19 cellular contexts compared by ENCODE assay signal in the genomic region with DNA sequence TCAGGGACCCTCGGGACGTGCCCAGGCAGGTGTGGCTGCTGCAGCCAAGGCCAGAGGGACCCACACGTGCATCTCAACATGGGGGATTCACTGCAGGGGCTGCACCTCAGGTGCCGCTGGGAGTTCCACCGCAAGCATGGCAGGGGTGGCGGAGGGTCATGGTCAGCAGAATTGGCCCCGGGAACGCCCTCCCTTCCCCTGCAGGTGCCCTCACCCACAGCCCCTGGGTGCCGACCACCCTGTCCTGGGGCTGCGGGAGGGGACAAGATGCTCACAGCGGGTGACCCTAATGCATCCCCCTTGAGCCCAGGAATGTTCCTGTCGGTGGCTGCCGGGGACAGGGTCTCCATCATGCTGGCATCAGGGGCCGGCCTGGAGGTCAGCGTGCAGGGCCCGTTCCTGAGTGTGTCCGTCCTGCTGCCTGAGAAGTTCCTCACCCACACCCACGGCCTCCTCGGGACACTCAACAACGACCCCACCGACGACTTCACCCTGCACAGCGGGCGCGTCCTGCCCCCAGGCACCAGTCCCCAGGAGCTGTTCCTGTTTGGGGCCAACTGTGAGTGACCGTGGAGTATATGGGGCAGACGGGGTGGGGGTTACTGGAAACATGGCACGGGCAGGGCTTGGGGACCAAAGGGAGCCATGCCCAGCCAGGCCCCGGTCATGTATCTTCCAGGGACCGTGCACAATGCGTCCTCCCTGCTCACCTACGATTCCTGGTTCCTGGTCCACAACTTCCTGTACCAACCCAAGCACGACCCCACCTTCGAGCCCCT. TPM values are rescaled to one million over a fixed set of nuclear protein-coding genes. Genes with fewer than 3 reads are reported as not detected.
DNase-seq lines count a peak whose midpoint lies in the region; ATAC-seq, FAIRE-seq and TF ChIP-seq lines count a peak whose summit lies in the region.
"Had no signal": no experiment of that assay in that cellular context is flagged by ENCODE, and none has a peak within 500 bp of the region (broad histone marks: within the 10 kb centered on the region; RNA-seq: fewer than 3 reads in every experiment).

No MANE protein-coding gene starts in this region.

- intact Hi-C loops in right lobe of liver (cut with DNase I) (loop anchor here in 1 of 2 donors (10.0 kb wide), 1 partner anchor 48 kb away; no protein-coding TSS in a partner anchor), HepG2 (cut with micrococcal nuclease; ENCODE audit: unreplicated experiment) (no loop called here)

- no TSS peak for BruUV-seq in HepG2 (replicated peaks; lab: Mats Ljungman, UMichigan)

- H3K4me2 ChIP-seq in HepG2 (ENCODE audit: low read depth, low read length) (no peak overlapping the region), osteoblast (ENCODE audit: insufficient read depth, low read length) (no peak overlapping the region)
- H3K4me2 ChIP-seq: KMS-11 had no signal

- H3K27me3 ChIP-seq in right lobe of liver, result no peaks in the 10 kb centered on the region
- no peaks in the 10 kb centered on the region for H3K27me3 ChIP-seq in HepG2 (ENCODE audit: control insufficient read depth in 1 of 2, insufficient read depth in 2 of 2, low read length in 2 of 2)
- no peaks in the 10 kb centered on the region for H3K27me3 ChIP-seq in RWPE2 (ENCODE audit: insufficient read depth, poor library complexity, severe bottlenecking)
- no peaks in the 10 kb centered on the region for H3K27me3 ChIP-seq in osteoblast (ENCODE audit: insufficient read depth, low read length)

- CTCF ChIA-PET in HepG2 (lab: Yijun Ruan, JAX; ENCODE audit: low intra/inter-chr PET ratio, low total read pairs), result no interaction called here

- H3K36me3 ChIP-seq in right lobe of liver (no peaks in the 10 kb centered on the region), HepG2 (replicated peaks in 1 of 2; ENCODE audit: control insufficient read depth in 1 of 2, insufficient read depth in 2 of 2, low read length in 2 of 2) (no peaks in the 10 kb centered on the region), RWPE2 (ENCODE audit: low read depth) (no peaks in the 10 kb centered on the region), osteoblast (ENCODE audit: insufficient read depth, low read length) (no peaks in the 10 kb centered on the region)

- peak in 2 of 3 donors; percentile 19 to 46 for DNase-seq in right lobe of liver
- DNase-seq in HepG2 (ENCODE audit: low spot score), result no peak
- DNase-seq in RWPE2 (ENCODE audit: low spot score), result peak; percentile 58
- peak; percentile 84 for DNase-seq in osteoblast (ENCODE audit: insufficient read length, low spot score, missing footprints)
- DNase-seq in Ammon's horn (ENCODE audit: low spot score), result no peak
- DNase-seq: ACHN, DMS79 treated with DMSO at 0.1 percent for 48 hours, H9, MV-4-11, NCI-H1694 treated with DMSO at 0.1 percent for 48 hours, NCI-H2107, NCI-H510A, NCI-H774, OCI-M1, SIG-M5 had no signal

- H3K79me2 ChIP-seq in HepG2 (ENCODE audit: insufficient read depth, low read length) (no peaks in the 10 kb centered on the region), osteoblast (ENCODE audit: insufficient read depth, low read length) (no peaks in the 10 kb centered on the region)

- no peaks in the 10 kb centered on the region for H3K9me3 ChIP-seq in right lobe of liver
- no peaks in the 10 kb centered on the region for H3K9me3 ChIP-seq in HepG2 (ENCODE audit: low read length)
- no peaks in the 10 kb centered on the region for H3K9me3 ChIP-seq in RWPE2 (ENCODE audit: severe bottlenecking)
- H3K9me3 ChIP-seq in osteoblast (ENCODE audit: low read depth, low read length), result no peaks in the 10 kb centered on the region

- H3K9ac ChIP-seq in HepG2 (ENCODE audit: insufficient read depth, low read depth, low read length), result no peak overlapping the region
- H3K9ac ChIP-seq: KMS-11 had no signal

- H3K4me1 ChIP-seq in right lobe of liver, result no peaks in the 10 kb centered on the region
- peaks cover 33% of the 10 kb centered on the region for H3K4me1 ChIP-seq in HepG2 (ENCODE audit: insufficient read depth, low read length)
- peaks cover 17% of the 10 kb centered on the region for H3K4me1 ChIP-seq in RWPE2 (ENCODE audit: insufficient read depth, poor library complexity, severe bottlenecking)
- peaks cover 12% of the 10 kb centered on the region for H3K4me1 ChIP-seq in osteoblast (ENCODE audit: insufficient read depth, low read length)

- FAIRE-seq in HepG2 (lab: Jason Lieb, UNC), result no peak

- TF ChIP-seq EP300 in HepG2 (IDR thresholded peaks at IDR 0.05; ENCODE audit: low read depth in 2 of 2, low read length in 2 of 2), result no peak
- TF ChIP-seq EP300 in HepG2 (CRISPR knock-in tag; IDR thresholded peaks at IDR 0.05; ENCODE audit: borderline replicate concordance), result no peak

- H3K4me3 ChIP-seq in right lobe of liver (no peak overlapping the region), HepG2 (replicated peaks in 1 of 3; ENCODE audit: insufficient read depth in 1 of 3, low read depth in 2 of 3, low read length in 3 of 3) (no peak overlapping the region), RWPE2 (ENCODE audit: severe bottlenecking) (no peak overlapping the region), osteoblast (ENCODE audit: insufficient read depth, low read length) (no peak overlapping the region)

- in situ Hi-C loops in HepG2 (cut with HindIII; ENCODE audit: extremely low pct_ligation_motif_present, low pct_unique_long_range_greater_than_20kb), result loop anchor here (5.0 kb wide), 1 partner anchor 60 kb away; the partner anchor contains the start of gene GGT5

- TF ChIP-seq RAD21 in HepG2 (CRISPR knock-in tag; IDR thresholded peaks at IDR 0.05), result no peak

- TF ChIP-seq POLR2A in right lobe of liver (IDR thresholded peaks at IDR 0.05), result no peak
- no peak for TF ChIP-seq POLR2A in HepG2 (IDR thresholded peaks at IDR 0.05; ENCODE audit: insufficient read depth in 1 of 2, low read depth in 2 of 2, low read length in 2 of 2)

- POLR2A ChIA-PET in HepG2 (lab: Yijun Ruan, JAX), result no interaction called here

- TF ChIP-seq CTCF in right lobe of liver (IDR thresholded peaks at IDR 0.05), result no peak
- TF ChIP-seq CTCF in HepG2 (CRISPR knock-in tag; IDR thresholded peaks at IDR 0.05), result no peak
- no peak for TF ChIP-seq CTCF in RWPE2 (IDR thresholded peaks at IDR 0.05; ENCODE audit: poor library complexity, severe bottlenecking)
- no peak for TF ChIP-seq CTCF in osteoblast (IDR thresholded peaks at IDR 0.05; ENCODE audit: extremely low read depth, low read depth, low read length)

- no peak for ATAC-seq in right lobe of liver
- ATAC-seq in HepG2, result no peak
- ATAC-seq in RWPE2 (ENCODE audit: low read depth), result no peak
- no peak for ATAC-seq in HG03460 (IDR thresholded peaks at IDR 0.05; ENCODE audit: unreplicated experiment)
- no peak for ATAC-seq in GM21367 (IDR thresholded peaks at IDR 0.05; ENCODE audit: unreplicated experiment)

- 80% methylated on average over 2 of the region's 34 CpGs for WGBS in right lobe of liver (ENCODE audit: insufficient coverage, low coverage, low lambda C conversion rate, missing lambda C conversion rate)
- WGBS in HepG2 (ENCODE audit: low lambda C conversion rate), result 89% methylated on average over 5 of the region's 34 CpGs

- H2AFZ ChIP-seq in HepG2 (ENCODE audit: low read length) (no peak overlapping the region), osteoblast (ENCODE audit: low read length) (no peak overlapping the region)

- H4K20me1 ChIP-seq in HepG2 (ENCODE audit: insufficient read depth, low read length), result no peaks in the 10 kb centered on the region
- no peaks in the 10 kb centered on the region for H4K20me1 ChIP-seq in osteoblast (ENCODE audit: insufficient read depth, low read length)

- H3K27ac ChIP-seq in right lobe of liver (no peak overlapping the region), HepG2 (ENCODE audit: extremely low read length, insufficient read depth, low read length) (no peak overlapping the region), RWPE2 (ENCODE audit: poor library complexity, severe bottlenecking) (no peak overlapping the region), osteoblast (ENCODE audit: low read depth, low read length) (no peak overlapping the region)
- H3K27ac ChIP-seq: KMS-11 had no signal

RNA-seq across cellular contexts. Expression of gene SUSD2, which starts 5.8 kb away (rescaled TPM):
- total RNA-seq in right lobe of liver (1 to 10 TPM in 4 of 6 experiments, under 1 TPM in 2; 0.61 to 6.8 (median 2.0) TPM), HepG2 (2016; rRNA removed; fragmentation: Illumina TruSeq; extraction: Trizol) (0.94 and 2.1 TPM in 2 replicates), osteoblast (0.72 and 2.4 TPM in 2 replicates)
- total RNA-seq in HepG2 (2016; cell fraction: cytosol; rRNA removed; fragmentation: Illumina TruSeq; extraction: Trizol; ENCODE audit: low read depth), result 0.20 and 0.44 TPM in 2 replicates
- total RNA-seq in HepG2 (2016; cell fraction: insoluble cytoplasmic fraction; rRNA removed; fragmentation: Illumina TruSeq; extraction: Trizol), result 0.64 and 2.1 TPM in 2 replicates
- 0.48 and 0.49 TPM in 2 replicates for total RNA-seq in HepG2 (2016; cell fraction: membrane; rRNA removed; fragmentation: Illumina TruSeq; extraction: Trizol)
- total RNA-seq in HepG2 (2016; cell fraction: nucleus; rRNA removed; fragmentation: Illumina TruSeq; extraction: Trizol), result 3.6 and 3.8 TPM in 2 replicates
- 11.0 and 12.7 TPM in 2 replicates for polyA plus RNA-seq in HepG2 (2011; rRNA removed)
- 3.8 and 6.5 TPM in 2 replicates for polyA plus RNA-seq in HepG2 (2011; cell fraction: cytosol; rRNA removed)
- polyA plus RNA-seq in HepG2 (2011; cell fraction: nucleus; rRNA removed), result 12.4 and 16.2 TPM in 2 replicates
- polyA plus RNA-seq in HepG2 (2012), result 2.7 and 4.1 TPM in 2 replicates
- polyA plus RNA-seq in HepG2 (2016; cell fraction: cytosol; fragmentation: Illumina TruSeq; extraction: Trizol; ENCODE audit: low read depth), result 0.27 and 0.36 TPM in 2 replicates
- 1.3 and 1.8 TPM in 2 replicates for polyA plus RNA-seq in HepG2 (2016; cell fraction: insoluble cytoplasmic fraction; fragmentation: Illumina TruSeq; extraction: Trizol; ENCODE audit: low read depth)
- 0.41 and 0.74 TPM in 2 replicates for polyA plus RNA-seq in HepG2 (2016; cell fraction: membrane; fragmentation: Illumina TruSeq; extraction: Trizol; ENCODE audit: low read depth)
- 8.0 and 8.7 TPM in 2 replicates for polyA plus RNA-seq in HepG2 (2016; cell fraction: nucleus; fragmentation: Illumina TruSeq; extraction: Trizol; ENCODE audit: insufficient read depth, low read depth)
- 0.77 and 15.6 TPM in 2 replicates for polyA minus RNA-seq in HepG2 (2011; rRNA and poly(A)+ RNA removed; ENCODE audit: low replicate concordance)
- 5.4 and 6.8 TPM in 2 replicates for polyA minus RNA-seq in HepG2 (2011; cell fraction: cytosol; rRNA and poly(A)+ RNA removed)
- 4.4 and 4.6 TPM in 2 replicates for polyA minus RNA-seq in HepG2 (2011; cell fraction: nucleus; rRNA and poly(A)+ RNA removed)
- polyA plus RNA-seq: CD14-positive monocyte had no signal

RNA-seq across cellular contexts. Expression of gene GGT5, which starts 57.8 kb away (rescaled TPM):
- total RNA-seq in right lobe of liver, result 10 to 100 TPM in 5 of 6 experiments, 1 to 10 TPM in 1; 8.5 to 34.7 (median 22.0) TPM
- total RNA-seq in HepG2 (2016; rRNA removed; fragmentation: Illumina TruSeq; extraction: Trizol), result 0.35 and 0.69 TPM in 2 replicates
- total RNA-seq in HepG2 (2016; cell fraction: cytosol; rRNA removed; fragmentation: Illumina TruSeq; extraction: Trizol; ENCODE audit: low read depth), result not detected in 2 replicates
- total RNA-seq in HepG2 (2016; cell fraction: insoluble cytoplasmic fraction; rRNA removed; fragmentation: Illumina TruSeq; extraction: Trizol), result 0.15 and 0.56 TPM in 2 replicates
- 0.15 and 0.17 TPM in 2 replicates for total RNA-seq in HepG2 (2016; cell fraction: membrane; rRNA removed; fragmentation: Illumina TruSeq; extraction: Trizol)
- total RNA-seq in HepG2 (2016; cell fraction: nucleus; rRNA removed; fragmentation: Illumina TruSeq; extraction: Trizol), result 0.34 and 0.96 TPM in 2 replicates
- polyA plus RNA-seq in HepG2 (2011; rRNA removed), result 2.1 and 3.1 TPM in 2 replicates
- 2.3 and 3.5 TPM in 2 replicates for polyA plus RNA-seq in HepG2 (2011; cell fraction: cytosol; rRNA removed)
- polyA plus RNA-seq in HepG2 (2011; cell fraction: nucleus; rRNA removed), result 13.6 and 29.0 TPM in 2 replicates
- 0.55 and 1.0 TPM in 2 replicates for polyA plus RNA-seq in HepG2 (2012)
- 0.11 and 0.16 TPM in 2 replicates for polyA plus RNA-seq in HepG2 (2016; cell fraction: cytosol; fragmentation: Illumina TruSeq; extraction: Trizol; ENCODE audit: low read depth)
- polyA plus RNA-seq in HepG2 (2016; cell fraction: insoluble cytoplasmic fraction; fragmentation: Illumina TruSeq; extraction: Trizol; ENCODE audit: low read depth), result 0.19 TPM in 1 of 2 replicates, not detected in the other
- 0.35 TPM in 1 of 2 replicates, not detected in the other for polyA plus RNA-seq in HepG2 (2016; cell fraction: membrane; fragmentation: Illumina TruSeq; extraction: Trizol; ENCODE audit: low read depth)
- 2.3 and 3.8 TPM in 2 replicates for polyA plus RNA-seq in HepG2 (2016; cell fraction: nucleus; fragmentation: Illumina TruSeq; extraction: Trizol; ENCODE audit: insufficient read depth, low read depth)
- polyA minus RNA-seq in HepG2 (2011; rRNA and poly(A)+ RNA removed; ENCODE audit: low replicate concordance), result 0.42 and 7.4 TPM in 2 replicates
- polyA minus RNA-seq in HepG2 (2011; cell fraction: cytosol; rRNA and poly(A)+ RNA removed), result 1.7 and 1.8 TPM in 2 replicates
- 2.4 and 3.9 TPM in 2 replicates for polyA minus RNA-seq in HepG2 (2011; cell fraction: nucleus; rRNA and poly(A)+ RNA removed)
- total RNA-seq in osteoblast, result 7.2 and 16.2 TPM in 2 replicates

Comparison
In these comparisons a context has a peak if more than half of its experiments do, and no peak if none do; other contexts are left out.
1. DNase-seq: peak in right lobe of liver (2 of 3), RWPE2 (single experiment) and osteoblast (single experiment); none in HepG2 (single experiment) and Ammon's horn (single experiment).